ENCODE assay signal across 9 cellular contexts in the genomic region with DNA sequence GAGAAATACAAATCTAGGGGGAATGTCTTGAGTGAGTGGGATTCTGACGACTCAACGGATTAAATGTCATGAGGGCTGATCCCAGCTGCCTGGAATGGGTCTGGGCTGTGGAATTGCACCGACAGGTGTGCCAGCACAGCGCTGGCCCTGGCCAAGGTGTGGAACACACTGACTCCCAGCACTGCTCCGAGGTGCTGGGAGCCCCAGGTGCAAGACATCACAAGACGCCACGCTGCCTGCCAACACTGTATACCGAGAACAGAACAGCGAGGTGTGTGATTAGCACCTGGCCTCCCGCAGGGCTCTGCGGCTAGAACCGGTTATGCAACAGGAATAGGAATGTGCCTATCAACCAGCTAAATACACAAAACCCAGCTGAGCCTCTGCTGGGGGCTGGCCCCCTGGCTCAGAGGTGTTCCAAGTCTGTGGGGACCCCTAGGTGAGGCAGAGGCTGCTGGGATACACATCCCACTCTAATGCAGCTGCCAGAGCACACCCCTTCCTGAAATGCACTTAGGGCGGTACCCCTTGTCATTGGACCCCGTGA. TPM values are rescaled to one million over a fixed set of nuclear protein-coding genes. Genes with fewer than 3 reads are reported as not detected.
DNase-seq lines count a peak whose midpoint lies in the region; ATAC-seq and TF ChIP-seq lines count a peak whose summit lies in the region.
"Had no signal": no experiment of that assay in that cellular context is flagged by ENCODE, and none has a peak within 500 bp of the region (broad histone marks: within the 10 kb centered on the region; RNA-seq: fewer than 3 reads in every experiment).

No MANE protein-coding gene starts in this region.

- TF ChIP-seq POLR2A in thyroid gland (IDR thresholded peaks at IDR 0.05) = peak in 1 of 2 donors; percentile 53

- peak; percentile 31 for DNase-seq in LoVo (ENCODE audit: low spot score)
- peak; percentile 85 for DNase-seq in NCI-H748 (lab: John Stamatoyannopoulos, UW; ENCODE audit: unreplicated experiment)
- DNase-seq in iPS-NIHi11 (ENCODE audit: low spot score) = peak; percentile 64
- DNase-seq in thyroid gland = peak; percentile 98 to 99
- no peak for DNase-seq in NCI-H446 treated with DMSO at 0.1 percent for 48 hours (lab: John Stamatoyannopoulos, UW)
- no peak for DNase-seq in NOMO-1 treated with dmso at 0.1 percent for 144 hours (lab: John Stamatoyannopoulos, UW; ENCODE audit: unreplicated experiment)
- DNase-seq: activated CD4-positive, alpha-beta T cell treated with anti-CD3 and anti-CD28 coated beads for 48 hours had no signal

- no peak for ATAC-seq in GM19395 (IDR thresholded peaks at IDR 0.05; ENCODE audit: unreplicated experiment)

- H3K36me3 ChIP-seq in thyroid gland = peaks cover 10 to 25% of the 10 kb centered on the region in 2 donors

- H3K4me1 ChIP-seq in thyroid gland = peaks cover 47 to 60% of the 10 kb centered on the region in 2 donors

- intact Hi-C loops in thyroid gland (cut with DNase I) = no loop called here

- peak overlapping the region; percentile 82 to 94 (median 88) for H3K27ac ChIP-seq in thyroid gland
- H3K27ac ChIP-seq: esophagus muscularis mucosa had no signal

- no peak overlapping the region for H3K4me3 ChIP-seq in thyroid gland (replicated peaks in 1 of 3)
- H3K4me3 ChIP-seq: esophagus muscularis mucosa had no signal

- 46 to 49% methylated on average over 8 to 12 of the region's 14 CpGs for WGBS in thyroid gland, 2 donors

- TF ChIP-seq CTCF in thyroid gland (IDR thresholded peaks at IDR 0.05) = peak in 2 of 6 experiments; percentile 4 to 29

- no peaks in the 10 kb centered on the region for H3K27me3 ChIP-seq in thyroid gland
- H3K27me3 ChIP-seq: esophagus muscularis mucosa had no signal

- no peaks in the 10 kb centered on the region for H3K9me3 ChIP-seq in thyroid gland
- H3K9me3 ChIP-seq: esophagus muscularis mucosa had no signal

RNA-seq across cellular contexts. Expression of gene APMAP, which starts 24.8 kb away (rescaled TPM):
- total RNA-seq in thyroid gland = 100 to 1,000 TPM; 171 to 205 (median 186) TPM

RNA-seq across cellular contexts. Expression of gene ACSS1, which starts 40.6 kb away (rescaled TPM):
- 10 to 100 TPM; 45.8 to 57.4 (median 52.1) TPM for total RNA-seq in thyroid gland

Comparison
In these comparisons a context has a peak if more than half of its experiments do, and no peak if none do; other contexts are left out.
1. DNase-seq: peak in LoVo (single experiment), NCI-H748 (single experiment), iPS-NIHi11 (single experiment) and thyroid gland (2 of 2); none in NCI-H446 treated with DMSO at 0.1 percent for 48 hours (single experiment) and NOMO-1 treated with dmso at 0.1 percent for 144 hours (single experiment).